In the genomic region with DNA sequence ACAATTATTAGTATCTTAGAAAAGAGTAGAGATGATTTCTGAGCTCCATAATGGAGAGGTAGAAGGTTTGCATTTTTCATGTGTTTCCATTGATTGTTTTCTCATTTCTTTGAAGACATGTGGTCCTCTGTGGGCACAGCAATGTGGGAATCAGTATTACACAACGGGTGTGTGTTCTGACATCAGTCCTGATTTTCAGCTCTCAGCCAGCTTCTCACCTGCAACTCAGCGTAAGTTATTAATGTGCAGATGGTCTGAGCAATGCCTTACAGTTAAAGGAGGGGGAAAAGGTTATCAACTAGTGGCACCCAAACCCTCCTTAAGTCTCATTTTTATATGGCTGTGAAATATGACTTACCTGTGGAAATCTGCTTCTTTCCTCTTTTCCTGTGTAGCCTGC, we compare ENCODE assay signal across 25 cellular contexts.
"Had no signal": no experiment of that assay in that cellular context is flagged by ENCODE, and none has a peak within 500 bp of the region (broad histone marks: within the 10 kb centered on the region; RNA-seq: fewer than 3 reads in every experiment).

No MANE protein-coding gene starts in this region.

- H3K9me3 Mint-ChIP-seq: activated T-cell treated with anti-CD3 and anti-CD28 coated beads, Interleukin-2, amount 50 U/mL, for 4 hours; activated T-helper 1 cell treated with anti-CD3 and anti-CD28 coated beads, Interleukin-12 subunit alpha, Interleukin-12 subunit beta, Interleukin-2, Interleukin-4 antibody, amounts not matched to agents 30 ng/mL and 10 ng/mL and 1 ng/mL, durations not matched to agents 14 hours and 24 hours and 36 hours; central memory CD8-positive, alpha-beta T cell; dendritic cell treated with granulocyte-macrophage colony-stimulating factor and Interleukin-4, amounts not matched to agents 40 ng/mL and 50 ng/mL, for 4 days; endodermal cell; WTC11 had no signal

- H3K27ac Mint-ChIP-seq: activated naive CD8-positive, alpha-beta T cell; activated T-helper 1 cell treated with anti-CD3 and anti-CD28 coated beads, Interleukin-12 subunit alpha, Interleukin-12 subunit beta, Interleukin-2, Interleukin-4 antibody, amounts not matched to agents 30 ng/mL and 10 ng/mL and 1 ng/mL, durations not matched to agents 14 hours and 24 hours and 36 hours; dendritic cell treated with granulocyte-macrophage colony-stimulating factor and Interleukin-4, amounts not matched to agents 40 ng/mL and 50 ng/mL, for 4 days; endodermal cell; T-helper 17 cell; WTC11 had no signal

- H3K4me3 Mint-ChIP-seq: activated naive CD8-positive, alpha-beta T cell; activated T-cell treated with anti-CD3 and anti-CD28 coated beads, Interleukin-2, amount 50 U/mL, for 4 hours; activated T-helper 1 cell treated with anti-CD3 and anti-CD28 coated beads, Interleukin-12 subunit alpha, Interleukin-12 subunit beta, Interleukin-2, Interleukin-4 antibody, amounts not matched to agents 30 ng/mL and 10 ng/mL and 1 ng/mL, durations not matched to agents 14 hours and 24 hours and 36 hours; central memory CD8-positive, alpha-beta T cell; dendritic cell treated with granulocyte-macrophage colony-stimulating factor and Interleukin-4, amounts not matched to agents 40 ng/mL and 50 ng/mL, for 4 days; endodermal cell; T-helper 17 cell; WTC11 had no signal

- H3K27me3 Mint-ChIP-seq: dendritic cell treated with granulocyte-macrophage colony-stimulating factor and Interleukin-4, amounts not matched to agents 40 ng/mL and 50 ng/mL, for 4 days had no signal

- H3K4me1 Mint-ChIP-seq: central memory CD8-positive, alpha-beta T cell; endodermal cell; T-helper 17 cell; WTC11 had no signal

- DNase-seq: activated CD4-positive, alpha-beta T cell treated with anti-CD3 and anti-CD28 coated beads for 1 hour; activated CD4-positive, alpha-beta T cell treated with anti-CD3 and anti-CD28 coated beads for 48 hours; activated CD4-positive, alpha-beta T cell treated with anti-CD3 and anti-CD28 coated beads, Interleukin-2, amount 50 U/mL, for 48 hours; activated CD8-positive, alpha-beta memory T cell treated with anti-CD3 and anti-CD28 coated beads, Interleukin-2, amount 50 U/mL, for 48 hours; activated gamma-delta T cell; activated naive CD4-positive, alpha-beta T cell treated with anti-CD3 and anti-CD28 coated beads, Interleukin-2, amount 50 U/mL, for 16 hours; activated naive CD4-positive, alpha-beta T cell treated with Interleukin-2 at 50 U/mL for 16 hours; activated T-cell treated with anti-CD3 and anti-CD28 coated beads for 4 hours; activated T-cell treated with anti-CD3 and anti-CD28 coated beads, Interleukin-2, amount 50 U/mL, for 4 hours; amniotic stem cell; anterior cingulate cortex; brain microvascular endothelial cell; dorsolateral prefrontal cortex; effector memory CD4-positive, alpha-beta T cell; endodermal cell; foreskin fibroblast; head of caudate nucleus; T-helper 1 cell; T-helper 17 cell had no signal

- H3K36me3 Mint-ChIP-seq: activated naive CD8-positive, alpha-beta T cell; WTC11 had no signal

- ATAC-seq: activated T-cell treated with anti-CD3 and anti-CD28 coated beads, Interleukin-2, amount 50 U/mL, for 4 hours; esophagus mucosa; T-helper 17 cell; WTC11 had no signal
